22 cellular contexts compared by ENCODE assay signal in genomic region chr3:45275006-45275704, GRCh38. TPM values are rescaled to one million over a fixed set of nuclear protein-coding genes. Genes with fewer than 3 reads are reported as not detected.
DNase-seq lines count a peak whose midpoint lies in the region; ATAC-seq and TF ChIP-seq lines count a peak whose summit lies in the region.
"Had no signal": no experiment of that assay in that cellular context is flagged by ENCODE, and none has a peak within 500 bp of the region (broad histone marks: within the 10 kb centered on the region; RNA-seq: fewer than 3 reads in every experiment).

No MANE protein-coding gene starts in this region.

- no peak for TF ChIP-seq POLR2A in gastroesophageal sphincter (IDR thresholded peaks at IDR 0.05)

- no peak for TF ChIP-seq EP300 in gastroesophageal sphincter (IDR thresholded peaks at IDR 0.05)

- H3K27me3 ChIP-seq in NT2/D1 (ENCODE audit: insufficient read depth, insufficient read length) = no peaks in the 10 kb centered on the region
- H3K27me3 ChIP-seq in gastroesophageal sphincter = no peaks in the 10 kb centered on the region
- H3K27me3 ChIP-seq: brain microvascular endothelial cell, SJCRH30, uterus had no signal

- H3K4me3 ChIP-seq in NT2/D1 (ENCODE audit: insufficient read length, low read depth) (no peak overlapping the region), gastroesophageal sphincter (no peak overlapping the region)
- H3K4me3 ChIP-seq: HAP-1, SJCRH30, thoracic aorta, uterus had no signal

- DNase-seq in NCI-H146 (lab: John Stamatoyannopoulos, UW) = peak; percentile 19
- no peak for DNase-seq in NCI-H146 treated with DMSO at 0.1 percent for 48 hours (lab: John Stamatoyannopoulos, UW; ENCODE audit: unreplicated experiment)
- DNase-seq in NCI-H2171 (lab: John Stamatoyannopoulos, UW) = peak; percentile 16
- DNase-seq in NT2/D1 (ENCODE audit: low read depth, low spot score) = peak; percentile 35
- no peak for DNase-seq in T-helper 2 cell
- no peak for DNase-seq in activated CD4-positive, alpha-beta T cell treated with anti-CD3 and anti-CD28 coated beads for 4 hours
- DNase-seq: activated CD4-positive, alpha-beta memory T cell treated with anti-CD3 and anti-CD28 coated beads for 36 hours; activated CD8-positive, alpha-beta memory T cell treated with anti-CD3 and anti-CD28 coated beads, Interleukin-2, amount 50 U/mL, for 48 hours; activated naive CD4-positive, alpha-beta T cell treated with anti-CD3 and anti-CD28 coated beads, Interleukin-2, amount 50 U/mL, for 16 hours; amniotic stem cell; brain microvascular endothelial cell; CD4-positive, CD25-positive, alpha-beta regulatory T cell; kidney; NCI-H1694; SJCRH30; uterus had no signal

- H3K4me1 ChIP-seq in NT2/D1 (ENCODE audit: insufficient read depth, insufficient read length) (no peaks in the 10 kb centered on the region), gastroesophageal sphincter (no peaks in the 10 kb centered on the region)
- H3K4me1 ChIP-seq: HAP-1, SJCRH30, uterus had no signal

- H3K9me3 ChIP-seq in NT2/D1 (ENCODE audit: insufficient read depth, low read length) (peaks cover 25% of the 10 kb centered on the region), gastroesophageal sphincter (peaks cover 0 to 17% (median 0%) of the 10 kb centered on the region in 3 donors)
- H3K9me3 ChIP-seq: SJCRH30, uterus had no signal

- no peaks in the 10 kb centered on the region for H3K36me3 ChIP-seq in NT2/D1 (ENCODE audit: insufficient read depth, insufficient read length, low read length)
- H3K36me3 ChIP-seq in gastroesophageal sphincter = no peaks in the 10 kb centered on the region
- H3K36me3 ChIP-seq: brain microvascular endothelial cell, HAP-1, SJCRH30, thoracic aorta, uterus had no signal

- WGBS in gastroesophageal sphincter (ENCODE audit: low coverage in 1 of 2), 2 donors = 44 to 48% methylated on average over 4 to 5 of the region's 5 CpGs

- TF ChIP-seq CTCF in gastroesophageal sphincter (IDR thresholded peaks at IDR 0.05) = no peak

- no peak overlapping the region for H3K27ac ChIP-seq in gastroesophageal sphincter
- H3K27ac ChIP-seq: brain microvascular endothelial cell, SJCRH30, thoracic aorta, uterus had no signal

- no peak for ATAC-seq in gastroesophageal sphincter
- ATAC-seq in GM18498 (IDR thresholded peaks at IDR 0.05; ENCODE audit: unreplicated experiment) = no peak
- ATAC-seq: activated T-helper 17 cell treated with anti-CD3 and anti-CD28 coated beads, Interleukin-2, amount 50 U/mL, for 72 hours; natural killer cell treated with Interleukin-12 subunit alpha and Interleukin-12 subunit beta and Interleukin-15 and Interleukin-18, amount 100 ng/mL, for 72 hours had no signal

- no peak overlapping the region for H3K9ac ChIP-seq in NT2/D1 (ENCODE audit: insufficient read length, low read depth)

RNA-seq across cellular contexts. Expression of gene TMEM158, which starts 49.1 kb away (rescaled TPM):
- total RNA-seq in gastroesophageal sphincter = 1 to 10 TPM; 3.1 to 8.5 (median 5.3) TPM
- total RNA-seq: activated CD4-positive, alpha-beta memory T cell treated with anti-CD3 and anti-CD28 coated beads for 36 hours; activated T-helper 17 cell treated with anti-CD3 and anti-CD28 coated beads, Interleukin-2, amount 50 U/mL, for 72 hours had no signal

Comparison
In these comparisons a context has a peak if more than half of its experiments do, and no peak if none do; other contexts are left out.
1. DNase-seq: peak in NCI-H146 (single experiment), NCI-H2171 (single experiment) and NT2/D1 (single experiment); none in NCI-H146 treated with DMSO at 0.1 percent for 48 hours (single experiment), T-helper 2 cell (0 of 5) and activated CD4-positive, alpha-beta T cell treated with anti-CD3 and anti-CD28 coated beads for 4 hours (0 of 2).